24 cellular contexts compared by ENCODE assay signal in the genomic region with DNA sequence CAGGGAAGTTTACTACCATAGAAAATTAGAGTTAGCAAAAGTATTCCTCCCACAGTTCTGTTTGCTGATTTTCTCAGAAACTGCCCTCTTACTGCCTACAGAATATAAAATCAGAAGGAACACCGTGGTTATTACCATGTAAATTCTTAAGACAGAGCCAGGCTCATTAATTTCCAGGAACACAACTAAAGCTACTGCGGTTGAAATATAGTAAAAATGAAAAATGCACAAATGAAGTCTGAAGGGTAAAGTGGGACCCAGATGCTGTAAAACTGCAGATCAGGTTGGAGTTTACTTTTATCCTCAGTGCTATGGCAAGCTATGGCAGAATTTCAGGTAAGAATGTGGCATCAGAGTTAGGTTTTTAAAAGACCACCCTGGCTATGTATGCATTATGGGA.
"Had no signal": no experiment of that assay in that cellular context is flagged by ENCODE, and none has a peak within 500 bp of the region (broad histone marks: within the 10 kb centered on the region; RNA-seq: fewer than 3 reads in every experiment).

No MANE protein-coding gene starts in this region.

- H3K27me3 Mint-ChIP-seq: activated B cell treated with CpG ODN at 0.5 μM for 24 hours had no signal

- H3K27ac Mint-ChIP-seq: activated B cell treated with CpG ODN at 0.5 μM for 24 hours; naive thymus-derived CD4-positive, alpha-beta T cell; T-helper 2 cell treated with Interferon-gamma antibody and Interleukin-4, amounts not matched to agents 5 μg/mL and 100 μg/mL, for 36 hours had no signal

- H3K4me1 ChIP-seq: breast epithelium, right atrium auricular region, SJSA1, testis, transverse colon had no signal

- DNase-seq: activated B cell treated with CpG ODN at 0.5 μM for 24 hours; activated CD4-positive, alpha-beta T cell treated with anti-CD3 and anti-CD28 coated beads, Interleukin-2, amount 50 U/mL, for 4 hours; activated gamma-delta T cell treated with Interleukin-2 at 50 U/mL for 16 hours; activated naive CD4-positive, alpha-beta T cell treated with anti-CD3 and anti-CD28 coated beads, Interleukin-2, amount 50 U/mL, for 16 hours; central memory CD4-positive, alpha-beta T cell; foreskin fibroblast; head of caudate nucleus; hippocampal formation; left cardiac atrium; left ventricle myocardium superior; mammary epithelial cell; midbrain; naive thymus-derived CD4-positive, alpha-beta T cell; stimulated activated CD4-positive, alpha-beta T cell treated with anti-CD3 and anti-CD28 coated beads, Interleukin-1b, Interleukin-23, amount 100 ng/mL, for 48 hours; stimulated activated CD4-positive, alpha-beta T cell treated with anti-CD3 and anti-CD28 coated beads, Interleukin-4, amount 100 ng/mL, for 4 hours; stimulated activated CD8-positive, alpha-beta memory T cell treated with anti-CD3 and anti-CD28 coated beads, Interleukin-4, amount 100 ng/mL, for 48 hours; stimulated activated naive CD4-positive, alpha-beta T cell; testis; transverse colon had no signal

- H3K9me3 Mint-ChIP-seq: activated B cell treated with CpG ODN at 0.5 μM for 24 hours had no signal

- H3K27me3 ChIP-seq: breast epithelium, right atrium auricular region, SJSA1, testis, transverse colon had no signal

- H3K36me3 ChIP-seq: breast epithelium, right atrium auricular region, SJSA1, transverse colon had no signal

- H3K4me3 ChIP-seq: breast epithelium, right atrium auricular region, SJSA1, smooth muscle cell, testis, transverse colon had no signal

- ATAC-seq: left cardiac atrium; left ventricle myocardium superior; naive thymus-derived CD4-positive, alpha-beta T cell had no signal

- H3K9me3 ChIP-seq: breast epithelium, right atrium auricular region, SJSA1, testis, transverse colon had no signal

- H3K27ac ChIP-seq: breast epithelium, right atrium auricular region, SJSA1, testis, transverse colon had no signal

- H3K4me3 Mint-ChIP-seq: activated B cell treated with CpG ODN at 0.5 μM for 24 hours; naive thymus-derived CD4-positive, alpha-beta T cell; T-helper 2 cell treated with Interferon-gamma antibody and Interleukin-4, amounts not matched to agents 5 μg/mL and 100 μg/mL, for 36 hours had no signal
